ENCODE assay signal across 8 cellular contexts in genomic region chr11:118227865-118228785, GRCh38. TPM values are rescaled to one million over a fixed set of nuclear protein-coding genes. Genes with fewer than 3 reads are reported as not detected.
DNase-seq lines count a peak whose midpoint lies in the region; ATAC-seq, FAIRE-seq and TF ChIP-seq lines count a peak whose summit lies in the region.

No MANE protein-coding gene starts in this region.

- FAIRE-seq in D721Med (lab: Jason Lieb, UNC) = no peak

- no peak for TF ChIP-seq POLR2A in Peyer's patch (IDR thresholded peaks at IDR 0.05)

- peaks cover 45 to 51% of the 10 kb centered on the region in 2 donors for H3K4me1 Mint-ChIP-seq in natural killer cell treated with Interleukin-12 subunit alpha and Interleukin-12 subunit beta and Interleukin-15 and Interleukin-18, amount 100 ng/mL, for 72 hours (ENCODE audit: low read depth in 2 of 2)
- no peaks in the 10 kb centered on the region for H3K4me1 Mint-ChIP-seq in WTC11

- H3K36me3 ChIP-seq in Peyer's patch (peaks cover 0 to 14% (median 0%) of the 10 kb centered on the region in 3 donors), SJCRH30 (no peaks in the 10 kb centered on the region)

- H3K27ac Mint-ChIP-seq in natural killer cell treated with Interleukin-12 subunit alpha and Interleukin-12 subunit beta and Interleukin-15 and Interleukin-18, amount 100 ng/mL, for 72 hours = peak overlapping the region; percentile 78 to 83
- no peak overlapping the region for H3K27ac Mint-ChIP-seq in WTC11

- no peaks in the 10 kb centered on the region for H3K9me3 ChIP-seq in Peyer's patch
- H3K9me3 ChIP-seq in SJCRH30 (replicated peaks) = no peaks in the 10 kb centered on the region

- no peak for TF ChIP-seq CTCF in Peyer's patch (IDR thresholded peaks at IDR 0.05)
- no peak for TF ChIP-seq CTCF in D721Med (IDR thresholded peaks at IDR 0.05; ENCODE audit: insufficient read depth, missing control alignments)
- TF ChIP-seq CTCF in WTC11 (IDR thresholded peaks at IDR 0.05) = no peak

- POLR2A ChIA-PET in WTC11 (lab: Charles Lee) = no interaction called here

- H3K27me3 Mint-ChIP-seq in natural killer cell treated with Interleukin-12 subunit alpha and Interleukin-12 subunit beta and Interleukin-15 and Interleukin-18, amount 100 ng/mL, for 72 hours = peaks cover 0 to 3% of the 10 kb centered on the region in 2 donors
- no peaks in the 10 kb centered on the region; the same call in 1 of the 2 replicates for H3K27me3 Mint-ChIP-seq in WTC11 (ENCODE audit: low read depth)

- H3K4me3 ChIP-seq in Peyer's patch = no peak overlapping the region
- no peak overlapping the region for H3K4me3 ChIP-seq in SJCRH30

- DNase-seq in Peyer's patch (peak in 2 of 3 donors; percentile 38 to 59), NCI-H1105 treated with DMSO at 0.1 percent for 48 hours (lab: John Stamatoyannopoulos, UW) (no peak), D721Med (ENCODE audit: insufficient read length, low spot score) (no peak), WTC11 (ENCODE audit: low spot score) (no peak), SJCRH30 (no peak)
- DNase-seq in natural killer cell treated with Interleukin-12 subunit alpha and Interleukin-12 subunit beta and Interleukin-15 and Interleukin-18, amount 100 ng/mL, for 72 hours (ENCODE audit: low spot score) = peak; percentile 78

- H3K4me1 ChIP-seq in Peyer's patch = peaks cover 0 to 7% (median 2%) of the 10 kb centered on the region in 4 donors
- H3K4me1 ChIP-seq in SJCRH30 = no peaks in the 10 kb centered on the region

- CTCF ChIA-PET in WTC11 (lab: Charles Lee) = no interaction called here

- H3K36me3 Mint-ChIP-seq in natural killer cell treated with Interleukin-12 subunit alpha and Interleukin-12 subunit beta and Interleukin-15 and Interleukin-18, amount 100 ng/mL, for 72 hours = peaks cover 6% of the 10 kb centered on the region
- no peaks in the 10 kb centered on the region for H3K36me3 Mint-ChIP-seq in WTC11

- H3K4me3 Mint-ChIP-seq in natural killer cell treated with Interleukin-12 subunit alpha and Interleukin-12 subunit beta and Interleukin-15 and Interleukin-18, amount 100 ng/mL, for 72 hours = peak overlapping the region; percentile 78
- H3K4me3 Mint-ChIP-seq in WTC11 = no peak overlapping the region

- H3K9me3 Mint-ChIP-seq in natural killer cell treated with Interleukin-12 subunit alpha and Interleukin-12 subunit beta and Interleukin-15 and Interleukin-18, amount 100 ng/mL, for 72 hours = no peaks in the 10 kb centered on the region
- H3K9me3 Mint-ChIP-seq in WTC11 = no peaks in the 10 kb centered on the region

- H3K27ac ChIP-seq in Peyer's patch = peak overlapping the region; percentile 56 to 61 (median 58)
- H3K27ac ChIP-seq in SJCRH30 = no peak overlapping the region

- peak; percentile 69 for ATAC-seq in GM19023 (IDR thresholded peaks at IDR 0.05; ENCODE audit: unreplicated experiment)
- peak; percentile 52 for ATAC-seq in HG02840 (IDR thresholded peaks at IDR 0.05; ENCODE audit: low FRiP score, unreplicated experiment)
- ATAC-seq in natural killer cell treated with Interleukin-12 subunit alpha and Interleukin-12 subunit beta and Interleukin-15 and Interleukin-18, amount 100 ng/mL, for 72 hours = peak; percentile 71 to 79
- ATAC-seq in WTC11 = no peak

- H3K27me3 ChIP-seq in Peyer's patch (no peaks in the 10 kb centered on the region), SJCRH30 (no peaks in the 10 kb centered on the region)

TF ChIP-seq in WTC11, 78 proteins besides CTCF, POLR2A, EP300 and RAD21 (continues in another document):
- TF ChIP-seq, protein P1, sequence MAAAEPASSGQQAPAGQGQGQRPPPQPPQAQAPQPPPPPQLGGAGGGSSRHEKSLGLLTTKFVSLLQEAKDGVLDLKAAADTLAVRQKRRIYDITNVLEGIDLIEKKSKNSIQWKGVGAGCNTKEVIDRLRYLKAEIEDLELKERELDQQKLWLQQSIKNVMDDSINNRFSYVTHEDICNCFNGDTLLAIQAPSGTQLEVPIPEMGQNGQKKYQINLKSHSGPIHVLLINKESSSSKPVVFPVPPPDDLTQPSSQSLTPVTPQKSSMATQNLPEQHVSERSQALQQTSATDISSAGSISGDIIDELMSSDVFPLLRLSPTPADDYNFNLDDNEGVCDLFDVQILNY (CRISPR knock-in tag; IDR thresholded peaks at IDR 0.05) = no peak
- TF ChIP-seq, protein P2, sequence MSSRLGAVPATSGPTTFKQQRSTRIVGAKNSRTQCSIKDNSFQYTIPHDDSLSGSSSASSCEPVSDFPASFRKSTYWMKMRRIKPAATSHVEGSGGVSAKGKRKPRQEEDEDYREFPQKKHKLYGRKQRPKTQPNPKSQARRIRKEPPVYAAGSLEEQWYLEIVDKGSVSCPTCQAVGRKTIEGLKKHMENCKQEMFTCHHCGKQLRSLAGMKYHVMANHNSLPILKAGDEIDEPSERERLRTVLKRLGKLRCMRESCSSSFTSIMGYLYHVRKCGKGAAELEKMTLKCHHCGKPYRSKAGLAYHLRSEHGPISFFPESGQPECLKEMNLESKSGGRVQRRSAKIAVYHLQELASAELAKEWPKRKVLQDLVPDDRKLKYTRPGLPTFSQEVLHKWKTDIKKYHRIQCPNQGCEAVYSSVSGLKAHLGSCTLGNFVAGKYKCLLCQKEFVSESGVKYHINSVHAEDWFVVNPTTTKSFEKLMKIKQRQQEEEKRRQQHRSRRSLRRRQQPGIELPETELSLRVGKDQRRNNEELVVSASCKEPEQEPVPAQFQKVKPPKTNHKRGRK (CRISPR knock-in tag; IDR thresholded peaks at IDR 0.05; ENCODE audit: borderline replicate concordance) = no peak
- TF ChIP-seq ZMAT4 (CRISPR knock-in tag; IDR thresholded peaks at IDR 0.05) = no peak
- TF ChIP-seq ZBTB21 (CRISPR knock-in tag; IDR thresholded peaks at IDR 0.05; ENCODE audit: borderline replicate concordance) = no peak
- no peak for TF ChIP-seq CREM (CRISPR knock-in tag; IDR thresholded peaks at IDR 0.05)
- TF ChIP-seq IRF2 (CRISPR knock-in tag; IDR thresholded peaks at IDR 0.05; ENCODE audit: borderline replicate concordance, low read depth) = no peak
- TF ChIP-seq ZNF121 (CRISPR knock-in tag; IDR thresholded peaks at IDR 0.05) = no peak
- TF ChIP-seq, protein P3, sequence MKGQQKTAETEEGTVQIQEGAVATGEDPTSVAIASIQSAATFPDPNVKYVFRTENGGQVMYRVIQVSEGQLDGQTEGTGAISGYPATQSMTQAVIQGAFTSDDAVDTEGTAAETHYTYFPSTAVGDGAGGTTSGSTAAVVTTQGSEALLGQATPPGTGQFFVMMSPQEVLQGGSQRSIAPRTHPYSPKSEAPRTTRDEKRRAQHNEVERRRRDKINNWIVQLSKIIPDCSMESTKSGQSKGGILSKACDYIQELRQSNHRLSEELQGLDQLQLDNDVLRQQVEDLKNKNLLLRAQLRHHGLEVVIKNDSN (CRISPR knock-in tag; IDR thresholded peaks at IDR 0.05) = no peak
- TF ChIP-seq, protein P4, sequence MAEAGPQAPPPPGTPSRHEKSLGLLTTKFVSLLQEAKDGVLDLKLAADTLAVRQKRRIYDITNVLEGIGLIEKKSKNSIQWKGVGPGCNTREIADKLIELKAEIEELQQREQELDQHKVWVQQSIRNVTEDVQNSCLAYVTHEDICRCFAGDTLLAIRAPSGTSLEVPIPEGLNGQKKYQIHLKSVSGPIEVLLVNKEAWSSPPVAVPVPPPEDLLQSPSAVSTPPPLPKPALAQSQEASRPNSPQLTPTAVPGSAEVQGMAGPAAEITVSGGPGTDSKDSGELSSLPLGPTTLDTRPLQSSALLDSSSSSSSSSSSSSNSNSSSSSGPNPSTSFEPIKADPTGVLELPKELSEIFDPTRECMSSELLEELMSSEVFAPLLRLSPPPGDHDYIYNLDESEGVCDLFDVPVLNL (CRISPR knock-in tag; IDR thresholded peaks at IDR 0.05; ENCODE audit: borderline replicate concordance, low read depth) = no peak
- no peak for TF ChIP-seq FOXK1 (CRISPR knock-in tag; IDR thresholded peaks at IDR 0.05)
- TF ChIP-seq ZNF219 (CRISPR knock-in tag; IDR thresholded peaks at IDR 0.05; ENCODE audit: borderline replicate concordance) = no peak

RNA-seq across cellular contexts. Expression of gene JAML, which starts 3.3 kb away (rescaled TPM):
- total RNA-seq in Peyer's patch = 10 to 100 TPM in 3 of 4 donors, 1 to 10 TPM in 1; 7.5 to 83.3 (median 14.4) TPM
- total RNA-seq in natural killer cell treated with Interleukin-12 subunit alpha and Interleukin-12 subunit beta and Interleukin-15 and Interleukin-18, amount 100 ng/mL, for 72 hours = 1 to 10 TPM; 1.4 to 8.5 TPM
- total RNA-seq in WTC11 (2021) = 0.24 to 0.37 TPM in 2 of 3 replicates, not detected in the other
- not detected in 2 replicates for total RNA-seq in SJCRH30 (2014; rRNA removed; shearing (Covaris generic))

RNA-seq across cellular contexts. Expression of gene MPZL3, which starts 24.0 kb away (rescaled TPM):
- total RNA-seq in Peyer's patch = 10 to 100 TPM in 1 of 4 donors, 1 to 10 TPM in 2, under 1 TPM in 1; 0.83 to 15.4 (median 7.8) TPM
- 10 to 100 TPM; 10.8 to 12.8 TPM for total RNA-seq in natural killer cell treated with Interleukin-12 subunit alpha and Interleukin-12 subunit beta and Interleukin-15 and Interleukin-18, amount 100 ng/mL, for 72 hours
- 1.6 to 2.1 TPM (median 2.0 TPM) in 3 replicates for total RNA-seq in WTC11 (2021)
- total RNA-seq in SJCRH30 (2014; rRNA removed; shearing (Covaris generic)) = 0.10 and 0.12 TPM in 2 replicates

RNA-seq across cellular contexts. Expression of gene MPZL2, which starts 36.0 kb away (rescaled TPM):
- total RNA-seq in Peyer's patch = 10 to 100 TPM; 21.0 to 32.4 (median 22.3) TPM
- under 1 TPM in 1 of 2 donors, not detected in 1; 0.45 TPM for total RNA-seq in natural killer cell treated with Interleukin-12 subunit alpha and Interleukin-12 subunit beta and Interleukin-15 and Interleukin-18, amount 100 ng/mL, for 72 hours
- total RNA-seq in WTC11 (2021) = 1.2 to 1.8 TPM (median 1.4 TPM) in 3 replicates
- total RNA-seq in SJCRH30 (2014; rRNA removed; shearing (Covaris generic)) = not detected in 2 replicates

RNA-seq across cellular contexts. Expression of gene SCN2B, which starts 51.7 kb away (rescaled TPM):
- total RNA-seq in Peyer's patch (under 1 TPM in 2 of 4 donors, not detected in 2; 0.13 to 0.38 TPM), WTC11 (2021) (0.16 to 0.37 TPM (median 0.20 TPM) in 3 replicates)
- not detected for total RNA-seq in natural killer cell treated with Interleukin-12 subunit alpha and Interleukin-12 subunit beta and Interleukin-15 and Interleukin-18, amount 100 ng/mL, for 72 hours
- not detected in 2 replicates for total RNA-seq in SJCRH30 (2014; rRNA removed; shearing (Covaris generic))

Comparison
In these comparisons a context has a peak if more than half of its experiments do, and no peak if none do; other contexts are left out.
1. DNase-seq: peak in Peyer's patch (2 of 3) and natural killer cell treated with Interleukin-12 subunit alpha and Interleukin-12 subunit beta and Interleukin-15 and Interleukin-18, amount 100 ng/mL, for 72 hours (single experiment); none in NCI-H1105 treated with DMSO at 0.1 percent for 48 hours (single experiment), D721Med (single experiment), WTC11 (single experiment) and SJCRH30 (0 of 2).